Comparison of ENCODE assay signal across 18 cellular contexts in the genomic region with DNA sequence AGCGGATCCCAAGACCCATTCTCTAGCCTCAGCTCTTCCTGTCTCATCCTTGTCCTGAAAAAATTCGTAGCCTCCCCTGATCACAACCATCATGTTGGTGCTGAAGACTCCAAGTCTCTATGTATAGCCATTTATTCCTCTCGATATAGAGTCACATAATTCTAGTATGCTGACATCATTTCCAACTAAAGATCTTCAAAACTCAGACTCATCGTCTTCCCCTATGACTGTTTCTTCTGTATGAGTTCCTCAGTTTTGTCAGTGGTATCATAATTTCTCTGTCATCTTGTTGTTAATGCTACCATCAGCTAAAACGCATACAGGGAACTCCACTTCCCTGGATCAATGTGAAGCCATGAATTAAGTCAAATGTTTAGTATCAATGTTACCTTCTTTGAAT. TPM values are rescaled to one million over a fixed set of nuclear protein-coding genes. Genes with fewer than 3 reads are reported as not detected.
DNase-seq lines count a peak whose midpoint lies in the region; ATAC-seq and TF ChIP-seq lines count a peak whose summit lies in the region.
"Had no signal": no experiment of that assay in that cellular context is flagged by ENCODE, and none has a peak within 500 bp of the region (broad histone marks: within the 10 kb centered on the region; RNA-seq: fewer than 3 reads in every experiment).

No MANE protein-coding gene starts in this region.

- no peak overlapping the region for H4K5ac ChIP-seq in IMR-90 (ENCODE audit: low read depth, low read length)

- H3K36me3 Mint-ChIP-seq in chondrocyte (ENCODE audit: low read depth) = peaks cover 2% of the 10 kb centered on the region
- H3K36me3 Mint-ChIP-seq in progenitor cell of endocrine pancreas (ENCODE audit: insufficient read depth) = peaks cover 17% of the 10 kb centered on the region
- H3K36me3 Mint-ChIP-seq: CD14-positive monocyte; CD8-positive, alpha-beta T cell had no signal

- H3K27ac Mint-ChIP-seq in chondrocyte (ENCODE audit: unreplicated experiment) (peak overlapping the region; percentile 23), progenitor cell of endocrine pancreas (peak overlapping the region; percentile 10)
- H3K27ac Mint-ChIP-seq: CD14-positive monocyte; CD8-positive, alpha-beta T cell; HFFc6 had no signal

- H3K9ac ChIP-seq in IMR-90 (ENCODE audit: low read depth, low read length) (no peak overlapping the region), mammary epithelial cell (ENCODE audit: insufficient read depth, low read length) (no peak overlapping the region)

- H3K4me3 ChIP-seq in IMR-90 (ENCODE audit: insufficient read depth, low read depth, low read length) (no peak overlapping the region), SJCRH30 (no peak overlapping the region), gastrocnemius medialis (no peak overlapping the region), mammary epithelial cell (replicated peaks in 1 of 3; ENCODE audit: insufficient read depth in 1 of 3, low read depth in 2 of 3, low read length in 3 of 3) (no peak overlapping the region)
- H3K4me3 ChIP-seq: A549, HAP-1 had no signal

- TF ChIP-seq RAD21 in IMR-90 (IDR thresholded peaks at IDR 0.05; ENCODE audit: low read length) = no peak

- H3K27me3 Mint-ChIP-seq in chondrocyte (ENCODE audit: low read depth) (no peaks in the 10 kb centered on the region), progenitor cell of endocrine pancreas (no peaks in the 10 kb centered on the region)

- POLR2A ChIA-PET in IMR-90 (lab: Charles Lee; ENCODE audit: unreplicated experiment) = no interaction called here

- H2BK5ac ChIP-seq in IMR-90 (ENCODE audit: low read depth, low read length, poor library complexity, severe bottlenecking) = no peak overlapping the region

- H3K79me1 ChIP-seq in IMR-90 (ENCODE audit: low read depth in 1 of 2, low read length in 2 of 2) = no peaks in the 10 kb centered on the region

- H2AK5ac ChIP-seq in IMR-90 (ENCODE audit: low read depth, low read length) = no peak overlapping the region

- CTCF ChIA-PET in IMR-90 (lab: Yijun Ruan, JAX) = no interaction called here
- CTCF ChIA-PET in mammary epithelial cell (lab: Charles Lee; ENCODE audit: low non-redundant PET) = interaction anchor here (0.6 kb wide), 1 partner anchor 42 kb away, joined by 5 read pairs; no protein-coding TSS in a partner anchor

- H3K4me2 ChIP-seq in IMR-90 (ENCODE audit: low read depth, low read length) (no peak overlapping the region), mammary epithelial cell (ENCODE audit: insufficient read depth, low read depth, low read length) (no peak overlapping the region)
- H3K4me2 ChIP-seq: A549 had no signal

- no peak overlapping the region for H2AFZ ChIP-seq in IMR-90 (replicated peaks; ENCODE audit: low read length, poor library complexity)
- H2AFZ ChIP-seq in mammary epithelial cell (ENCODE audit: low read depth, low read length) = no peak overlapping the region

- ATAC-seq in IMR-90 (ENCODE audit: low read depth) = no peak
- ATAC-seq in gastrocnemius medialis = no peak
- no peak for ATAC-seq in GM18870 (IDR thresholded peaks at IDR 0.05; ENCODE audit: unreplicated experiment)
- ATAC-seq: A549; CD8-positive, alpha-beta T cell had no signal

- dilution Hi-C loops in IMR-90 (cut with HindIII; ENCODE audit: low sequenced_read_pairs, unreplicated experiment) (no loop called here), mammary epithelial cell (cut with HindIII; ENCODE audit: low sequenced_read_pairs) (no loop called here)

- peak overlapping the region; percentile 64 for H2BK120ac ChIP-seq in IMR-90 (ENCODE audit: low read depth, low read length)

- no peaks in the 10 kb centered on the region for H3K36me3 ChIP-seq in IMR-90 (ENCODE audit: control insufficient read depth, insufficient read depth, low read length)
- H3K36me3 ChIP-seq in SJCRH30 = no peaks in the 10 kb centered on the region
- H3K36me3 ChIP-seq in gastrocnemius medialis = no peaks in the 10 kb centered on the region
- H3K36me3 ChIP-seq in mammary epithelial cell (ENCODE audit: insufficient read depth, low read length) = no peaks in the 10 kb centered on the region
- H3K36me3 ChIP-seq: HAP-1 had no signal

- no peak overlapping the region for H4K8ac ChIP-seq in IMR-90 (ENCODE audit: low read depth in 2 of 2, low read length in 2 of 2)

- no CpG with 5 or more reads among the region's 5 CpGs for WGBS in IMR-90 (ENCODE audit: extremely low coverage in 2 of 2, insufficient read length in 1 of 2), 2 experiments
- WGBS in mammary epithelial cell (ENCODE audit: low coverage, missing lambda C conversion rate) = 96% methylated on average over 5 of the region's 5 CpGs

- BruUV-seq in IMR-90 (replicated peaks; lab: Mats Ljungman, UMichigan) (no TSS peak), mammary epithelial cell (replicated peaks; lab: Mats Ljungman, UMichigan) (no TSS peak)

- H3K9me3 Mint-ChIP-seq in chondrocyte (ENCODE audit: low read depth) (peaks cover 7% of the 10 kb centered on the region), progenitor cell of endocrine pancreas (ENCODE audit: low read depth) (peaks cover 7% of the 10 kb centered on the region)
- H3K9me3 Mint-ChIP-seq: CD8-positive, alpha-beta T cell had no signal

- H2BK15ac ChIP-seq in IMR-90 (ENCODE audit: low read depth, low read length) = no peak overlapping the region

- TF ChIP-seq CTCF in IMR-90 (conservative IDR thresholded peaks at IDR 0.05; ENCODE audit: low read depth, low read length) = no peak
- no peak for TF ChIP-seq CTCF in chondrocyte (IDR thresholded peaks at IDR 0.05)
- TF ChIP-seq CTCF in progenitor cell of endocrine pancreas (IDR thresholded peaks at IDR 0.05; ENCODE audit: unreplicated experiment) = no peak
- TF ChIP-seq CTCF in gastrocnemius medialis (IDR thresholded peaks at IDR 0.05 in 4 of 5, conservative IDR thresholded peaks at IDR 0.05 in 1 of 5) = no peak
- no peak for TF ChIP-seq CTCF in mammary epithelial cell (conservative IDR thresholded peaks at IDR 0.05 in 1 of 2, IDR thresholded peaks at IDR 0.05 in 1 of 2; ENCODE audit: extremely low read depth in 1 of 2, insufficient read depth in 1 of 2, low read depth in 1 of 2, low read length in 2 of 2)

- H3K4me1 ChIP-seq in IMR-90 (ENCODE audit: control insufficient read depth, insufficient read depth, low read length) = no peaks in the 10 kb centered on the region; the same call in 1 of the 2 replicates
- H3K4me1 ChIP-seq in SJCRH30 = peaks cover 39% of the 10 kb centered on the region
- H3K4me1 ChIP-seq in gastrocnemius medialis = no peaks in the 10 kb centered on the region
- H3K4me1 ChIP-seq in mammary epithelial cell (ENCODE audit: insufficient read depth, low read length) = peaks cover 42% of the 10 kb centered on the region

- H3K4me3 Mint-ChIP-seq in chondrocyte (ENCODE audit: unreplicated experiment) (no peak overlapping the region), progenitor cell of endocrine pancreas (ENCODE audit: low read depth) (no peak overlapping the region)
- H3K4me3 Mint-ChIP-seq: CD14-positive monocyte; CD8-positive, alpha-beta T cell; HFFc6 had no signal

- H4K20me1 ChIP-seq in IMR-90 (ENCODE audit: insufficient read depth, low read length) (no peaks in the 10 kb centered on the region), mammary epithelial cell (ENCODE audit: insufficient read depth, low read length) (no peaks in the 10 kb centered on the region)

- H2BK20ac ChIP-seq in IMR-90 (ENCODE audit: low read depth, low read length) = 0 out of 2 replicates have a peak overlapping the region, but pooled peaks have one; percentile 7

- no peak overlapping the region; the same call in 1 of the 2 replicates for H3K56ac ChIP-seq in IMR-90 (ENCODE audit: extremely low read depth, insufficient read depth, low read length)

- H3K9me1 ChIP-seq in IMR-90 (ENCODE audit: insufficient read depth, low read length) = no peaks in the 10 kb centered on the region

- no peak overlapping the region; the same call in 1 of the 2 replicates for H3K14ac ChIP-seq in IMR-90 (replicated peaks; ENCODE audit: low read depth, low read length)

- DNase-seq in IMR-90 (no peak), SJCRH30 (no peak), chondrocyte (ENCODE audit: low spot score) (no peak), progenitor cell of endocrine pancreas (ENCODE audit: low spot score, unreplicated experiment) (no peak), gastrocnemius medialis (no peak), mammary epithelial cell (no peak)
- DNase-seq: CD8-positive, alpha-beta T cell; COR-L47; DMS153; DMS79 treated with DMSO at 0.1 percent for 48 hours; EL; HFFc6 had no signal

- H3K79me2 ChIP-seq in mammary epithelial cell (ENCODE audit: insufficient read depth, low read length) = no peaks in the 10 kb centered on the region

- H3K23ac ChIP-seq in IMR-90 (ENCODE audit: low read depth, low read length) = no peak overlapping the region

- no peak overlapping the region for H3K18ac ChIP-seq in IMR-90 (ENCODE audit: low read depth, low read length)

- peak overlapping the region; percentile 70; the same call in 1 of the 2 replicates for H4K91ac ChIP-seq in IMR-90 (ENCODE audit: insufficient read depth, low read depth, low read length)

- H2AK9ac ChIP-seq in IMR-90 (replicated peaks; ENCODE audit: low read depth, low read length, poor library complexity) = no peak overlapping the region

- intact Hi-C loops in IMR-90 (cut with micrococcal nuclease) (no loop called here), gastrocnemius medialis (cut with DNase I; ENCODE audit: low total_unique reads) (no loop called here), mammary epithelial cell (cut with micrococcal nuclease) (no loop called here)

- no peaks in the 10 kb centered on the region for H3K9me3 ChIP-seq in IMR-90 (ENCODE audit: control insufficient read depth, insufficient read depth, low read length)
- H3K9me3 ChIP-seq in SJCRH30 (replicated peaks) = no peaks in the 10 kb centered on the region
- H3K9me3 ChIP-seq in gastrocnemius medialis = no peaks in the 10 kb centered on the region
- no peaks in the 10 kb centered on the region for H3K9me3 ChIP-seq in mammary epithelial cell (replicated peaks; ENCODE audit: insufficient read depth, low read length)
- H3K9me3 ChIP-seq: A549, HAP-1 had no signal

- in situ Hi-C loops in IMR-90 (cut with MboI; ENCODE audit: low sequenced_read_pairs) = no loop called here
- in situ Hi-C loops in gastrocnemius medialis (cut with MboI; ENCODE audit: low sequenced_read_pairs in 4 of 4) = no loop called here
- in situ Hi-C loops in mammary epithelial cell (cut with MboI; ENCODE audit: low sequenced_read_pairs in 2 of 2) = no loop called here

- H3K4me1 Mint-ChIP-seq in chondrocyte (ENCODE audit: low read depth) = peaks cover 48% of the 10 kb centered on the region
- H3K4me1 Mint-ChIP-seq in progenitor cell of endocrine pancreas (ENCODE audit: low read depth) = peaks cover 27% of the 10 kb centered on the region
- H3K4me1 Mint-ChIP-seq: CD14-positive monocyte had no signal

- no peak for TF ChIP-seq POLR2A in IMR-90 (IDR thresholded peaks at IDR 0.05; ENCODE audit: low read depth, low read length)
- TF ChIP-seq POLR2A in gastrocnemius medialis (IDR thresholded peaks at IDR 0.05) = no peak

- H3K27ac ChIP-seq in IMR-90 (ENCODE audit: insufficient read depth, low read length) (no peak overlapping the region), SJCRH30 (peak overlapping the region; percentile 22; the same call in 1 of the 2 replicates), gastrocnemius medialis (no peak overlapping the region), mammary epithelial cell (ENCODE audit: insufficient read depth, low read depth, low read length) (no peak overlapping the region)
- H3K27ac ChIP-seq: A549, HL-60 had no signal

- peak overlapping the region; percentile 40; the same call in 1 of the 2 replicates for H3K4ac ChIP-seq in IMR-90 (ENCODE audit: low read depth, low read length)

- H3K27me3 ChIP-seq in IMR-90 (ENCODE audit: control insufficient read depth, insufficient read depth, low read length) (no peaks in the 10 kb centered on the region), SJCRH30 (no peaks in the 10 kb centered on the region), gastrocnemius medialis (no peaks in the 10 kb centered on the region), mammary epithelial cell (ENCODE audit: insufficient read depth, low read length) (no peaks in the 10 kb centered on the region)

RNA-seq across cellular contexts. Expression of a gene that starts 41.2 kb away (rescaled TPM):
- total RNA-seq in IMR-90 (2012; rRNA removed) (under 0.01 TPM in 1 of 2 replicates, not detected in the other), chondrocyte (4.7 to 15.5 TPM (median 15.4 TPM) in 3 replicates), progenitor cell of endocrine pancreas (40.7 and 43.8 TPM in 2 replicates), gastrocnemius medialis (under 1 TPM in 3 of 4 donors, not detected in 1; 0.07 to 0.33 (median 0.23) TPM), mammary epithelial cell (1 to 10 TPM; 4.5 to 9.8 TPM)
- polyA plus RNA-seq in IMR-90 (2012; rRNA removed) (under 0.01 TPM in 1 of 2 replicates, not detected in the other), mammary epithelial cell (3.0 TPM)
- polyA plus RNA-seq in IMR-90 (2012; cell fraction: cytosol; rRNA removed) = not detected in 2 replicates
- polyA plus RNA-seq in IMR-90 (2012; cell fraction: nucleus; rRNA removed; ENCODE audit: low replicate concordance) = not detected in 2 replicates
- not detected in 2 replicates for total RNA-seq in SJCRH30 (2014; rRNA removed; shearing (Covaris generic))
- 22.3 TPM for polyA minus RNA-seq in mammary epithelial cell
- total RNA-seq: CD8-positive, alpha-beta T cell; HFFc6 had no signal
- polyA plus RNA-seq: BJ, CD14-positive monocyte had no signal
